Comparison of ENCODE assay signal across 1 cellular context in genomic region chr9:6870650-6871477, GRCh38.
A peak's percentile ranks its signal among the peaks of the same experiment; 100 is the strongest.
TF ChIP-seq lines count a peak whose summit lies in the region.

No MANE protein-coding gene starts in this region.

TF ChIP-seq in liver, 16 proteins besides CTCF, POLR2A, EP300 and RAD21 (continued from another document):
- TF ChIP-seq REST (IDR thresholded peaks at IDR 0.05) (no peak), RXRA (IDR thresholded peaks at IDR 0.05) (peak; percentile 4 to 19)
